Comparison of ENCODE assay signal across 8 cellular contexts in genomic region chr15:78457101-78457500, GRCh38. TPM values are rescaled to one million over a fixed set of nuclear protein-coding genes. Genes with fewer than 3 reads are reported as not detected.
A peak's percentile ranks its signal among the peaks of the same experiment; 100 is the strongest.
DNase-seq lines count a peak whose midpoint lies in the region; ATAC-seq and TF ChIP-seq lines count a peak whose summit lies in the region.

No MANE protein-coding gene starts in this region.

- POLR2A ChIA-PET in naive thymus-derived CD8-positive, alpha-beta T cell (lab: Charles Lee) = interaction anchor here (0.6 kb wide), 2 partner anchors 20 to 89 kb away, joined by 3 read pairs; no protein-coding TSS in a partner anchor

- H3K36me3 Mint-ChIP-seq in CD4-positive, CD25-positive, alpha-beta regulatory T cell = no peaks in the 10 kb centered on the region
- H3K36me3 Mint-ChIP-seq in naive thymus-derived CD8-positive, alpha-beta T cell = peaks cover 0 to 27% (median 2%) of the 10 kb centered on the region in 3 donors
- H3K36me3 Mint-ChIP-seq in progenitor cell of endocrine pancreas (ENCODE audit: insufficient read depth) = peaks cover 2% of the 10 kb centered on the region

- peak overlapping the region; percentile 6 to 85 (median 60) for H3K27ac Mint-ChIP-seq in CD4-positive, CD25-positive, alpha-beta regulatory T cell
- H3K27ac Mint-ChIP-seq in naive thymus-derived CD8-positive, alpha-beta T cell = peak overlapping the region in 8 of 10 donors; percentile 5 to 90 (median 61)
- no peak overlapping the region for H3K27ac Mint-ChIP-seq in progenitor cell of endocrine pancreas

- H3K4me3 Mint-ChIP-seq in CD4-positive, CD25-positive, alpha-beta regulatory T cell = peak overlapping the region in 2 of 4 donors; percentile 2 to 83
- peak overlapping the region in 7 of 10 donors; percentile 2 to 53 (median 6) for H3K4me3 Mint-ChIP-seq in naive thymus-derived CD8-positive, alpha-beta T cell
- no peak overlapping the region for H3K4me3 Mint-ChIP-seq in progenitor cell of endocrine pancreas (ENCODE audit: low read depth)

- no peaks in the 10 kb centered on the region for H3K27me3 ChIP-seq in CD4-positive, CD25-positive, alpha-beta regulatory T cell (ENCODE audit: control insufficient read depth, insufficient read depth, low read length)

- H3K9me3 Mint-ChIP-seq in CD4-positive, CD25-positive, alpha-beta regulatory T cell = no peaks in the 10 kb centered on the region
- H3K9me3 Mint-ChIP-seq in naive thymus-derived CD8-positive, alpha-beta T cell = no peaks in the 10 kb centered on the region
- H3K9me3 Mint-ChIP-seq in progenitor cell of endocrine pancreas (ENCODE audit: low read depth) = no peaks in the 10 kb centered on the region

- H3K4me1 Mint-ChIP-seq in CD4-positive, CD25-positive, alpha-beta regulatory T cell = peaks cover 71 to 92% (median 83%) of the 10 kb centered on the region in 4 donors
- peaks cover 44 to 94% (median 88%) of the 10 kb centered on the region in 4 donors for H3K4me1 Mint-ChIP-seq in naive thymus-derived CD8-positive, alpha-beta T cell
- H3K4me1 Mint-ChIP-seq in progenitor cell of endocrine pancreas (ENCODE audit: low read depth) = peaks cover 40% of the 10 kb centered on the region

- no peaks in the 10 kb centered on the region for H3K9me3 ChIP-seq in CD4-positive, CD25-positive, alpha-beta regulatory T cell (ENCODE audit: control insufficient read depth in 2 of 2, low read length in 2 of 2)

- no peak overlapping the region for H3K27ac ChIP-seq in CD4-positive, CD25-positive, alpha-beta regulatory T cell (ENCODE audit: insufficient read depth, low read length, poor library complexity, severe bottlenecking)

- no peak for DNase-seq in CD4-positive, CD25-positive, alpha-beta regulatory T cell
- DNase-seq in NCI-H1694 (lab: John Stamatoyannopoulos, UW) (peak; percentile 17), cardiac fibroblast (ENCODE audit: low read depth in 2 of 2) (peak; percentile 72 to 89), RKO (ENCODE audit: low spot score) (no peak), progenitor cell of endocrine pancreas (ENCODE audit: low spot score, unreplicated experiment) (no peak)
- DNase-seq in naive thymus-derived CD8-positive, alpha-beta T cell = no peak

- no peak for ATAC-seq in CD4-positive, CD25-positive, alpha-beta regulatory T cell (ENCODE audit: low read depth in 2 of 2)
- ATAC-seq in naive thymus-derived CD8-positive, alpha-beta T cell = no peak
- no peak for ATAC-seq in GM19395 (IDR thresholded peaks at IDR 0.05; ENCODE audit: unreplicated experiment)
- no peak for ATAC-seq in GM21423 (IDR thresholded peaks at IDR 0.05; ENCODE audit: unreplicated experiment)

- H3K27me3 Mint-ChIP-seq in CD4-positive, CD25-positive, alpha-beta regulatory T cell = no peaks in the 10 kb centered on the region
- H3K27me3 Mint-ChIP-seq in naive thymus-derived CD8-positive, alpha-beta T cell = no peaks in the 10 kb centered on the region
- no peaks in the 10 kb centered on the region for H3K27me3 Mint-ChIP-seq in progenitor cell of endocrine pancreas

- TF ChIP-seq CTCF in cardiac fibroblast (IDR thresholded peaks at IDR 0.05; ENCODE audit: low read depth, low read length) (no peak), progenitor cell of endocrine pancreas (IDR thresholded peaks at IDR 0.05; ENCODE audit: unreplicated experiment) (no peak)

- H3K4me1 ChIP-seq in CD4-positive, CD25-positive, alpha-beta regulatory T cell (ENCODE audit: control insufficient read depth, insufficient read depth, low read length, poor library complexity, severe bottlenecking) = peaks cover 26% of the 10 kb centered on the region

- peaks cover 3% of the 10 kb centered on the region for H3K36me3 ChIP-seq in CD4-positive, CD25-positive, alpha-beta regulatory T cell (ENCODE audit: control insufficient read depth, insufficient read depth, low read length)

- H3K4me3 ChIP-seq in CD4-positive, CD25-positive, alpha-beta regulatory T cell (ENCODE audit: low read depth, low read length) = no peak overlapping the region
- H3K4me3 ChIP-seq in cardiac fibroblast (replicated peaks in 1 of 2; ENCODE audit: low read depth in 2 of 2, low read length in 2 of 2) = no peak overlapping the region

RNA-seq across cellular contexts. Expression of gene IREB2, which starts 19.1 kb away (rescaled TPM):
- 58.3 TPM for total RNA-seq in CD4-positive, CD25-positive, alpha-beta regulatory T cell
- polyA plus RNA-seq in CD4-positive, CD25-positive, alpha-beta regulatory T cell = 10 to 100 TPM; 16.3 to 19.2 (median 18.5) TPM
- total RNA-seq in naive thymus-derived CD8-positive, alpha-beta T cell = 10 to 100 TPM; 68.6 to 77.4 TPM
- 10 to 100 TPM; 15.7 to 23.1 (median 16.6) TPM for polyA plus RNA-seq in naive thymus-derived CD8-positive, alpha-beta T cell
- total RNA-seq in progenitor cell of endocrine pancreas = 87.4 and 95.3 TPM in 2 replicates

RNA-seq across cellular contexts. Expression of gene HYKK, which starts 50.3 kb away (rescaled TPM):
- 1.6 TPM for total RNA-seq in CD4-positive, CD25-positive, alpha-beta regulatory T cell
- polyA plus RNA-seq in CD4-positive, CD25-positive, alpha-beta regulatory T cell = 1 to 10 TPM; 2.6 to 4.1 (median 3.3) TPM
- total RNA-seq in naive thymus-derived CD8-positive, alpha-beta T cell = 1 to 10 TPM; 3.6 to 3.8 TPM
- polyA plus RNA-seq in naive thymus-derived CD8-positive, alpha-beta T cell = 1 to 10 TPM; 3.0 to 5.9 (median 4.1) TPM
- 4.1 and 4.3 TPM in 2 replicates for total RNA-seq in progenitor cell of endocrine pancreas

Comparison
In these comparisons a context has a peak if more than half of its experiments do, and no peak if none do; other contexts are left out.
1. DNase-seq: peak in NCI-H1694 (single experiment) and cardiac fibroblast (2 of 2); none in CD4-positive, CD25-positive, alpha-beta regulatory T cell (0 of 3), naive thymus-derived CD8-positive, alpha-beta T cell (0 of 10), RKO (single experiment) and progenitor cell of endocrine pancreas (single experiment).